7 cellular contexts compared by ENCODE assay signal in the genomic region with DNA sequence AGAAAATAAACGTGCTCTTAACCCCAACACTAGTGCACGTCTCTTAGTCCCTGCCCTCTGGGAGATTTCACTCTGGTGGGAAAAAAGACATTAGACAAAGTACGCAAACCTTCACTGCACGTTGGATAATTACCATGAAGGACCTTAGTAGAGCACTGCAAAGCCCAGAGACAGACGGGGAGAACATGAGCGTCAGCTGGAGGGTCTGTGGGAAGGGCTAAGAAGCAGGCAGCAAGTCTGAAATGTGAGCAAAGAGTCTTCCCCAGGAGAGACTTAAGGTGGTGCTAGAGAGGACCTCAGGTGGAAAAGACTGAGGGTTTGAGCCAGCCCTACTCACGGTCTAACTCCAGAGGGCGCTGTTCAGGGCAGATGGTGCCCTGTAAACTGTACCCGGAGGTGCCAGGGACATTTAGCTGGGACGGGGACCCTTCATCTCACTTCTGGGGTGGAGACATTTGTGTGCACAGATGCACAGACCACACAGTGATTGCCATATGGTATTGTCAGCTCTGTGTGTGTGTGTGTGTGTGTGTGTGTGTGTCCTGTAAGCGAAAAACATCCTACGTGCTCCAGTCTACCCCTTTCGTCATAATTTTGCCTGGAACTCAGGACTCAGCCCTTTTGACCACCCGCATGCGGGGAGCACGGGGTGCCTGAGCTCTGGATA. TPM values are rescaled to one million over a fixed set of nuclear protein-coding genes. Genes with fewer than 3 reads are reported as not detected.
DNase-seq lines count a peak whose midpoint lies in the region; ATAC-seq, FAIRE-seq and TF ChIP-seq lines count a peak whose summit lies in the region.

No MANE protein-coding gene starts in this region.

- H3K4me1 ChIP-seq in hepatocyte (ENCODE audit: insufficient read depth): peaks cover 13% of the 10 kb centered on the region

- no peak overlapping the region for H3K4me3 Mint-ChIP-seq in activated naive CD4-positive, alpha-beta T cell treated with anti-CD3 and anti-CD28 coated beads for 36 hours
- H3K4me3 Mint-ChIP-seq in stimulated activated effector memory CD8-positive, alpha-beta T cell treated with anti-CD3 and anti-CD28 coated beads, Interleukin-12 subunit alpha, Interleukin-12 subunit beta, amount 100 ng/mL, for 72 hours: no peak overlapping the region

- peak; percentile 51 for DNase-seq in EH (ENCODE audit: low read depth)
- DNase-seq in HTR-8/SVneo (ENCODE audit: insufficient read length, low spot score): peak; percentile 89
- peak; percentile 80 to 82 for DNase-seq in NOMO-1 (lab: John Stamatoyannopoulos, UW; ENCODE audit: unreplicated experiment in 2 of 2)
- peak; percentile 76 for DNase-seq in activated naive CD4-positive, alpha-beta T cell treated with anti-CD3 and anti-CD28 coated beads for 36 hours
- peak; percentile 61 for DNase-seq in hepatocyte (ENCODE audit: low spot score)
- peak in 1 of 2 donors; percentile 72 for DNase-seq in stimulated activated effector memory CD8-positive, alpha-beta T cell treated with anti-CD3 and anti-CD28 coated beads, Interleukin-12 subunit alpha, Interleukin-12 subunit beta, amount 100 ng/mL, for 72 hours (ENCODE audit: low spot score in 2 of 2)

- CTCF ChIA-PET in activated naive CD4-positive, alpha-beta T cell treated with anti-CD3 and anti-CD28 coated beads for 36 hours (lab: Charles Lee): interaction anchor here (0.5 to 23.8 kb wide), 25 partner anchors 9 to 1014 kb away, joined by 3 to 502 read pairs (median 5); a partner anchor contains a TSS

- 41% methylated on average over 16 of the region's 16 CpGs for WGBS in hepatocyte (ENCODE audit: low lambda C conversion rate, missing lambda C conversion rate)

- no peaks in the 10 kb centered on the region for H4K20me1 ChIP-seq in hepatocyte (ENCODE audit: insufficient read depth, poor library complexity, severe bottlenecking)

- TF ChIP-seq CTCF in hepatocyte (IDR thresholded peaks at IDR 0.05; ENCODE audit: poor library complexity): peak; percentile 69

- H3K79me2 ChIP-seq in hepatocyte: no peaks in the 10 kb centered on the region

- H3K4me3 ChIP-seq in hepatocyte: no peak overlapping the region

- H3K9me3 Mint-ChIP-seq in activated naive CD4-positive, alpha-beta T cell treated with anti-CD3 and anti-CD28 coated beads for 36 hours: no peaks in the 10 kb centered on the region
- no peaks in the 10 kb centered on the region for H3K9me3 Mint-ChIP-seq in stimulated activated effector memory CD8-positive, alpha-beta T cell treated with anti-CD3 and anti-CD28 coated beads, Interleukin-12 subunit alpha, Interleukin-12 subunit beta, amount 100 ng/mL, for 72 hours

- ATAC-seq in stimulated activated effector memory CD8-positive, alpha-beta T cell treated with anti-CD3 and anti-CD28 coated beads, Interleukin-12 subunit alpha, Interleukin-12 subunit beta, amount 100 ng/mL, for 72 hours: peak; percentile 69
- ATAC-seq in GM18511 (IDR thresholded peaks at IDR 0.05; ENCODE audit: unreplicated experiment): no peak

- no peak overlapping the region for H2AFZ ChIP-seq in hepatocyte

- peaks cover 2% of the 10 kb centered on the region for H3K27me3 Mint-ChIP-seq in activated naive CD4-positive, alpha-beta T cell treated with anti-CD3 and anti-CD28 coated beads for 36 hours (ENCODE audit: low read depth)

- H3K36me3 ChIP-seq in hepatocyte (replicated peaks; ENCODE audit: insufficient read depth, low read depth): no peaks in the 10 kb centered on the region

- H3K27ac ChIP-seq in hepatocyte: no peak overlapping the region

- no peak overlapping the region for H3K4me2 ChIP-seq in hepatocyte

- H3K36me3 Mint-ChIP-seq in activated naive CD4-positive, alpha-beta T cell treated with anti-CD3 and anti-CD28 coated beads for 36 hours (ENCODE audit: low read depth): no peaks in the 10 kb centered on the region
- peaks cover 4% of the 10 kb centered on the region for H3K36me3 Mint-ChIP-seq in stimulated activated effector memory CD8-positive, alpha-beta T cell treated with anti-CD3 and anti-CD28 coated beads, Interleukin-12 subunit alpha, Interleukin-12 subunit beta, amount 100 ng/mL, for 72 hours

- FAIRE-seq in HTR-8/SVneo (lab: Jason Lieb, UNC): peak; percentile 57

- intact Hi-C loops in activated naive CD4-positive, alpha-beta T cell treated with anti-CD3 and anti-CD28 coated beads for 36 hours (cut with micrococcal nuclease): loop anchor here (1.0 to 5.0 kb wide), 2 partner anchors 9 to 68 kb away; a partner anchor contains a TSS

- H3K27ac Mint-ChIP-seq in activated naive CD4-positive, alpha-beta T cell treated with anti-CD3 and anti-CD28 coated beads for 36 hours: no peak overlapping the region
- H3K27ac Mint-ChIP-seq in stimulated activated effector memory CD8-positive, alpha-beta T cell treated with anti-CD3 and anti-CD28 coated beads, Interleukin-12 subunit alpha, Interleukin-12 subunit beta, amount 100 ng/mL, for 72 hours: no peak overlapping the region

- H3K9me3 ChIP-seq in hepatocyte (ENCODE audit: low read depth): no peaks in the 10 kb centered on the region

- H3K27me3 ChIP-seq in hepatocyte: peaks cover 7% of the 10 kb centered on the region

- H3K9me2 ChIP-seq in hepatocyte (replicated peaks; ENCODE audit: insufficient read depth): no peaks in the 10 kb centered on the region

- peaks cover 34% of the 10 kb centered on the region for H3K4me1 Mint-ChIP-seq in activated naive CD4-positive, alpha-beta T cell treated with anti-CD3 and anti-CD28 coated beads for 36 hours (ENCODE audit: low read depth)
- peaks cover 51% of the 10 kb centered on the region for H3K4me1 Mint-ChIP-seq in stimulated activated effector memory CD8-positive, alpha-beta T cell treated with anti-CD3 and anti-CD28 coated beads, Interleukin-12 subunit alpha, Interleukin-12 subunit beta, amount 100 ng/mL, for 72 hours

RNA-seq across cellular contexts. Expression of a gene that starts 9.9 kb away (rescaled TPM):
- not detected for total RNA-seq in activated naive CD4-positive, alpha-beta T cell treated with anti-CD3 and anti-CD28 coated beads for 36 hours
- not detected in 2 replicates for total RNA-seq in hepatocyte
- polyA plus RNA-seq in hepatocyte: 0.06 and 0.31 TPM in 2 replicates

RNA-seq across cellular contexts. Expression of a gene that starts 35.6 kb away (rescaled TPM):
- total RNA-seq in activated naive CD4-positive, alpha-beta T cell treated with anti-CD3 and anti-CD28 coated beads for 36 hours: 1,000 to 10,000 TPM; 3,280 to 3,392 TPM
- total RNA-seq in hepatocyte: 1,924 and 2,459 TPM in 2 replicates
- polyA plus RNA-seq in hepatocyte: 806 and 874 TPM in 2 replicates

RNA-seq across cellular contexts. Expression of a gene that starts 38.2 kb away (rescaled TPM):
- 1 to 10 TPM; 5.3 to 5.9 TPM for total RNA-seq in activated naive CD4-positive, alpha-beta T cell treated with anti-CD3 and anti-CD28 coated beads for 36 hours
- 1.9 and 2.2 TPM in 2 replicates for total RNA-seq in hepatocyte
- 4.2 and 6.3 TPM in 2 replicates for polyA plus RNA-seq in hepatocyte
